In genomic region chr20:48604936-48605335, GRCh38 we compare ENCODE assay signal across 28 cellular contexts.
"Had no signal": no experiment of that assay in that cellular context is flagged by ENCODE, and none has a peak within 500 bp of the region (broad histone marks: within the 10 kb centered on the region; RNA-seq: fewer than 3 reads in every experiment).

No MANE protein-coding gene starts in this region.

- H3K27ac ChIP-seq: colonic mucosa, dorsolateral prefrontal cortex, esophagus muscularis mucosa, hepatocyte, left lung, right lobe of liver, thoracic aorta had no signal

- H3K4me1 ChIP-seq: colonic mucosa, esophagus muscularis mucosa, left lung, right lobe of liver had no signal

- H3K36me3 Mint-ChIP-seq: activated naive CD4-positive, alpha-beta T cell treated with anti-CD3 and anti-CD28 coated beads, Interleukin-2, amount 50 U/mL, for 24 hours; brain; natural killer cell treated with Interleukin-12 subunit alpha and Interleukin-12 subunit beta and Interleukin-15 and Interleukin-18, amount 100 ng/mL, for 72 hours; type B pancreatic cell had no signal

- DNase-seq: activated CD4-positive, alpha-beta memory T cell treated with anti-CD3 and anti-CD28 coated beads, Interleukin-2, amount 10 ng/mL, durations not matched to agents 7 days and 5 days; activated CD4-positive, alpha-beta T cell treated with anti-CD3 and anti-CD28 coated beads, Interleukin-2, amount 10 ng/mL, durations not matched to agents 24 days and 14 days; activated gamma-delta T cell treated with Interleukin-2 at 50 U/mL for 16 hours; anterior cingulate cortex; colonic mucosa; effector memory CD8-positive, alpha-beta T cell; glutamatergic neuron; kidney glomerular epithelial cell; left lung; midbrain; stimulated activated CD4-positive, alpha-beta T cell treated with anti-CD3 and anti-CD28 coated beads, Interleukin-2, amount 100 ng/mL, for 48 hours; stimulated activated CD8-positive, alpha-beta memory T cell treated with anti-CD3 and anti-CD28 coated beads, Interleukin-4, amount 100 ng/mL, for 48 hours; stimulated activated naive CD4-positive, alpha-beta T cell; SW 1271; T-helper 17 cell had no signal

- H3K4me3 Mint-ChIP-seq: activated CD4-positive, alpha-beta memory T cell treated with anti-CD3 and anti-CD28 coated beads, Interleukin-2, amount 10 ng/mL, durations not matched to agents 7 days and 5 days; activated CD4-positive, alpha-beta T cell treated with anti-CD3 and anti-CD28 coated beads, Interleukin-2, amount 10 ng/mL, durations not matched to agents 24 days and 14 days; activated naive CD4-positive, alpha-beta T cell treated with anti-CD3 and anti-CD28 coated beads, Interleukin-2, amount 50 U/mL, for 24 hours; activated T-helper 1 cell treated with anti-CD3 and anti-CD28 coated beads, Interleukin-12 subunit alpha, Interleukin-12 subunit beta, Interleukin-2, Interleukin-4 antibody, amounts not matched to agents 30 ng/mL and 10 ng/mL and 1 ng/mL, durations not matched to agents 14 hours and 24 hours and 36 hours; brain; effector memory CD8-positive, alpha-beta T cell; natural killer cell treated with Interleukin-12 subunit alpha and Interleukin-12 subunit beta and Interleukin-15 and Interleukin-18, amount 100 ng/mL, for 72 hours; T-helper 17 cell; type B pancreatic cell had no signal

- ATAC-seq: effector memory CD8-positive, alpha-beta T cell; left lung; natural killer cell treated with Interleukin-12 subunit alpha and Interleukin-12 subunit beta and Interleukin-15 and Interleukin-18, amount 100 ng/mL, for 72 hours; right lobe of liver; T-helper 17 cell had no signal

- H2AFZ ChIP-seq: hepatocyte had no signal

- H3K9me3 Mint-ChIP-seq: activated CD4-positive, alpha-beta memory T cell treated with anti-CD3 and anti-CD28 coated beads, Interleukin-2, amount 10 ng/mL, durations not matched to agents 7 days and 5 days; activated CD4-positive, alpha-beta T cell treated with anti-CD3 and anti-CD28 coated beads, Interleukin-2, amount 10 ng/mL, durations not matched to agents 24 days and 14 days; activated naive CD4-positive, alpha-beta T cell treated with anti-CD3 and anti-CD28 coated beads, Interleukin-2, amount 50 U/mL, for 24 hours; activated T-helper 1 cell treated with anti-CD3 and anti-CD28 coated beads, Interleukin-12 subunit alpha, Interleukin-12 subunit beta, Interleukin-2, Interleukin-4 antibody, amounts not matched to agents 30 ng/mL and 10 ng/mL and 1 ng/mL, durations not matched to agents 14 hours and 24 hours and 36 hours; effector memory CD8-positive, alpha-beta T cell; natural killer cell treated with Interleukin-12 subunit alpha and Interleukin-12 subunit beta and Interleukin-15 and Interleukin-18, amount 100 ng/mL, for 72 hours; type B pancreatic cell had no signal

- H3K4me1 Mint-ChIP-seq: activated naive CD4-positive, alpha-beta T cell treated with anti-CD3 and anti-CD28 coated beads, Interleukin-2, amount 50 U/mL, for 24 hours had no signal

- H3K27me3 ChIP-seq: colonic mucosa, dorsolateral prefrontal cortex, hepatocyte, right lobe of liver had no signal

- H3K9me3 ChIP-seq: colonic mucosa, left lung, right lobe of liver, thoracic aorta had no signal

- H3K27ac Mint-ChIP-seq: activated CD4-positive, alpha-beta memory T cell treated with anti-CD3 and anti-CD28 coated beads, Interleukin-2, amount 10 ng/mL, durations not matched to agents 7 days and 5 days; activated CD4-positive, alpha-beta T cell treated with anti-CD3 and anti-CD28 coated beads, Interleukin-2, amount 10 ng/mL, durations not matched to agents 24 days and 14 days; activated naive CD4-positive, alpha-beta T cell treated with anti-CD3 and anti-CD28 coated beads, Interleukin-2, amount 50 U/mL, for 24 hours; activated T-helper 1 cell treated with anti-CD3 and anti-CD28 coated beads, Interleukin-12 subunit alpha, Interleukin-12 subunit beta, Interleukin-2, Interleukin-4 antibody, amounts not matched to agents 30 ng/mL and 10 ng/mL and 1 ng/mL, durations not matched to agents 14 hours and 24 hours and 36 hours; brain; effector memory CD8-positive, alpha-beta T cell; natural killer cell treated with Interleukin-12 subunit alpha and Interleukin-12 subunit beta and Interleukin-15 and Interleukin-18, amount 100 ng/mL, for 72 hours; T-helper 17 cell; type B pancreatic cell had no signal

- H3K36me3 ChIP-seq: colonic mucosa, esophagus muscularis mucosa, left lung, right lobe of liver, thoracic aorta had no signal

- H3K27me3 Mint-ChIP-seq: activated CD4-positive, alpha-beta memory T cell treated with anti-CD3 and anti-CD28 coated beads, Interleukin-2, amount 10 ng/mL, durations not matched to agents 7 days and 5 days had no signal

- H3K4me2 ChIP-seq: hepatocyte, smooth muscle cell had no signal

- H3K4me3 ChIP-seq: colonic mucosa, dorsolateral prefrontal cortex, esophagus muscularis mucosa, hepatocyte, left lung, right lobe of liver, smooth muscle cell, thoracic aorta had no signal

- FAIRE-seq: endothelial cell of umbilical vein, frontal cortex had no signal
